Comparison of ENCODE assay signal across 9 cellular contexts in genomic region chr12:55681142-55682077, GRCh38. TPM values are rescaled to one million over a fixed set of nuclear protein-coding genes. Genes with fewer than 3 reads are reported as not detected.
DNase-seq lines count a peak whose midpoint lies in the region; ATAC-seq and TF ChIP-seq lines count a peak whose summit lies in the region.
"Had no signal": no experiment of that assay in that cellular context is flagged by ENCODE, and none has a peak within 500 bp of the region (broad histone marks: within the 10 kb centered on the region; RNA-seq: fewer than 3 reads in every experiment).

No MANE protein-coding gene starts in this region.

- no peaks in the 10 kb centered on the region for H3K27me3 ChIP-seq in Loucy (ENCODE audit: insufficient read depth, low read length, poor library complexity, severe bottlenecking)

- H3K36me3 ChIP-seq in Loucy (ENCODE audit: insufficient read depth, low read length): no peaks in the 10 kb centered on the region

- H3K4me2 ChIP-seq in Loucy (ENCODE audit: low read depth, low read length, poor library complexity, severe bottlenecking): peak overlapping the region; percentile 75

- no peak overlapping the region for H3K4me3 Mint-ChIP-seq in activated naive CD8-positive, alpha-beta T cell treated with anti-CD3 and anti-CD28 coated beads for 36 hours
- H3K4me3 Mint-ChIP-seq: central memory CD8-positive, alpha-beta T cell had no signal

- H3K79me2 ChIP-seq in Loucy (ENCODE audit: insufficient read depth, low read length): peaks cover 15% of the 10 kb centered on the region; the same call in 1 of the 2 replicates

- peaks cover 23% of the 10 kb centered on the region for H3K4me1 ChIP-seq in Loucy (ENCODE audit: insufficient read depth, low read length, poor library complexity, severe bottlenecking)

- H3K9me3 Mint-ChIP-seq in activated naive CD8-positive, alpha-beta T cell treated with anti-CD3 and anti-CD28 coated beads for 36 hours: no peaks in the 10 kb centered on the region
- H3K9me3 Mint-ChIP-seq: central memory CD8-positive, alpha-beta T cell had no signal

- H3K9me3 ChIP-seq in Loucy (ENCODE audit: insufficient read depth, low read depth, low read length): no peaks in the 10 kb centered on the region

- H3K4me3 ChIP-seq in Loucy (ENCODE audit: low read length, poor library complexity, severe bottlenecking): peak overlapping the region; percentile 72
- peak overlapping the region; percentile 9 for H3K4me3 ChIP-seq in skeletal muscle cell (ENCODE audit: low read depth, low read length)

- no peaks in the 10 kb centered on the region for H3F3A ChIP-seq in Loucy (ENCODE audit: low read depth)

- H4K20me1 ChIP-seq in Loucy (ENCODE audit: insufficient read depth, low read length, poor library complexity, severe bottlenecking): no peaks in the 10 kb centered on the region

- H3K27ac Mint-ChIP-seq in activated naive CD8-positive, alpha-beta T cell treated with anti-CD3 and anti-CD28 coated beads for 36 hours: peak overlapping the region; percentile 66

- H3K9me2 ChIP-seq in Loucy (replicated peaks; ENCODE audit: low read depth, low read length): no peaks in the 10 kb centered on the region

- peaks cover 30% of the 10 kb centered on the region for H3K27me3 Mint-ChIP-seq in activated naive CD8-positive, alpha-beta T cell treated with anti-CD3 and anti-CD28 coated beads for 36 hours

- peaks cover 7% of the 10 kb centered on the region for H3K4me1 Mint-ChIP-seq in activated naive CD8-positive, alpha-beta T cell treated with anti-CD3 and anti-CD28 coated beads for 36 hours

- H2AFZ ChIP-seq in Loucy (ENCODE audit: low read length): peak overlapping the region; percentile 78

- peak; percentile 57 for TF ChIP-seq CTCF in Loucy (conservative IDR thresholded peaks at IDR 0.05; ENCODE audit: low read length)

- DNase-seq in NCI-H748 (lab: John Stamatoyannopoulos, UW; ENCODE audit: unreplicated experiment) (peak; percentile 20), NCI-H748 treated with DMSO at 0.1 percent for 48 hours (lab: John Stamatoyannopoulos, UW) (no peak), iPS DF 19.7 (ENCODE audit: low read depth, low spot score) (peak; percentile 67), skeletal muscle cell (ENCODE audit: low read depth) (peak; percentile 62), KG1 (lab: John Stamatoyannopoulos, UW) (no peak)
- no peak for DNase-seq in activated naive CD8-positive, alpha-beta T cell treated with anti-CD3 and anti-CD28 coated beads for 36 hours

- ATAC-seq in GM19452 (IDR thresholded peaks at IDR 0.05; ENCODE audit: unreplicated experiment): no peak

- H3K36me3 Mint-ChIP-seq in activated naive CD8-positive, alpha-beta T cell treated with anti-CD3 and anti-CD28 coated beads for 36 hours: no peaks in the 10 kb centered on the region

- peak overlapping the region; percentile 66 for H3K9ac ChIP-seq in Loucy (ENCODE audit: low read depth, low read length, poor library complexity, severe bottlenecking)

RNA-seq across cellular contexts. Expression of gene ITGA7, which starts 26.3 kb away (rescaled TPM):
- total RNA-seq in activated naive CD8-positive, alpha-beta T cell treated with anti-CD3 and anti-CD28 coated beads for 36 hours: 1 to 10 TPM; 3.3 to 3.7 TPM

RNA-seq across cellular contexts. Expression of gene BLOC1S1, which starts 34.4 kb away (rescaled TPM):
- total RNA-seq in activated naive CD8-positive, alpha-beta T cell treated with anti-CD3 and anti-CD28 coated beads for 36 hours: 10 to 100 TPM; 81.9 to 88.4 TPM

RNA-seq across cellular contexts. Expression of gene RDH5, which starts 38.8 kb away (rescaled TPM):
- 1 to 10 TPM; 4.2 to 6.7 TPM for total RNA-seq in activated naive CD8-positive, alpha-beta T cell treated with anti-CD3 and anti-CD28 coated beads for 36 hours

RNA-seq across cellular contexts. Expression of gene OR10P1, which starts 44.7 kb away (rescaled TPM):
- total RNA-seq in activated naive CD8-positive, alpha-beta T cell treated with anti-CD3 and anti-CD28 coated beads for 36 hours: not detected

RNA-seq across cellular contexts. Expression of gene CD63, which starts 47.4 kb away (rescaled TPM):
- total RNA-seq in activated naive CD8-positive, alpha-beta T cell treated with anti-CD3 and anti-CD28 coated beads for 36 hours: 100 to 1,000 TPM; 113 to 117 TPM

Comparison
In these comparisons a context has a peak if more than half of its experiments do, and no peak if none do; other contexts are left out.
1. DNase-seq: peak in NCI-H748 (single experiment), iPS DF 19.7 (single experiment) and skeletal muscle cell (single experiment); none in NCI-H748 treated with DMSO at 0.1 percent for 48 hours (single experiment), activated naive CD8-positive, alpha-beta T cell treated with anti-CD3 and anti-CD28 coated beads for 36 hours (single experiment) and KG1 (single experiment).